Comparison of ENCODE assay signal across 2 cellular contexts in the genomic region with DNA sequence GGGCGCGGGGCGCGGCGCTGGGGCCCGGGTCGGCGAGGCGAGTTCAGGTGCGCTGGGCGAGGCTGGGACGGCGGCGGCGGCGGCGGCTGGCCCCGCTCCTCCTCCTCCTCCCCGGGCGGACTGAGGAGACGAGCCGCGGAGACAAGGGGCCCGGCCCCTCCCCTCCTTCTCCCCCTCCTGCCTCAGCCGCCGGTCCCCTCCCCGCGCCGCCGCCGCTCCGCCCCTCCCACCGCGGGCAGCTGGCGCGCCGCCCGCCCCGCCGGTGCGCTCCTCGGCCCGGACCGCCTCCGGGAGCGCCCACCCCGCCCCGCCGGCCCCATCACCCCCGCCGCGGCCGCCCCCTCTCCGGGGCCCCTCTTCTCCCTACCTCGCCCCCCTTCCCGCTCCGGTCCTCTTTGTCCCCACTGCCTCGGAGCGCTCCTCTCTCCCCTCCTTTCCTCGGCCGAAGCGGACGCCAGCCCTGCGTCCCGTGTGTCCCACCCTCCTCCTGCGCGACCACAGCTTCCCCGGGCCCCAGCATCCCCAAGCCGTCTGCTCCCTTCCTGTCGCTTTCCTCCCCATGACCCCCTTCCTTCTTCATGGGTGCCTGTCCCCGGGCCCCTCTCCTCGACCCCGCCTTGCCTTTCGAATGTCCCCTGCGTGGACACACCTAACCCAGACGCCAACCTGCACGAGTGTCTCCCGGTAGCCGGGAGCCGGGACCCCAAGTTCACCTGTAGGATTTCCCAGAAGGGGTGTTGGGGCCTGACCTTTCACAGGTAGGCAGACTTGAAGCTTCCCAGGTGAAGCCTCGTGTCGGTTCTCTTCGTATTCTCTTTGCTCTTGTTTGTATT.
TF ChIP-seq lines count a peak whose summit lies in the region.

TOX3 (minus strand) TSS at position 143 of the 833 bp plus-strand sequence. CDS start 420 bp downstream, outside the sequence.

TF ChIP-seq in SK-N-SH, 30 proteins besides CTCF, POLR2A, EP300 and RAD21 (continued from another document):
- TF ChIP-seq, protein P1, sequence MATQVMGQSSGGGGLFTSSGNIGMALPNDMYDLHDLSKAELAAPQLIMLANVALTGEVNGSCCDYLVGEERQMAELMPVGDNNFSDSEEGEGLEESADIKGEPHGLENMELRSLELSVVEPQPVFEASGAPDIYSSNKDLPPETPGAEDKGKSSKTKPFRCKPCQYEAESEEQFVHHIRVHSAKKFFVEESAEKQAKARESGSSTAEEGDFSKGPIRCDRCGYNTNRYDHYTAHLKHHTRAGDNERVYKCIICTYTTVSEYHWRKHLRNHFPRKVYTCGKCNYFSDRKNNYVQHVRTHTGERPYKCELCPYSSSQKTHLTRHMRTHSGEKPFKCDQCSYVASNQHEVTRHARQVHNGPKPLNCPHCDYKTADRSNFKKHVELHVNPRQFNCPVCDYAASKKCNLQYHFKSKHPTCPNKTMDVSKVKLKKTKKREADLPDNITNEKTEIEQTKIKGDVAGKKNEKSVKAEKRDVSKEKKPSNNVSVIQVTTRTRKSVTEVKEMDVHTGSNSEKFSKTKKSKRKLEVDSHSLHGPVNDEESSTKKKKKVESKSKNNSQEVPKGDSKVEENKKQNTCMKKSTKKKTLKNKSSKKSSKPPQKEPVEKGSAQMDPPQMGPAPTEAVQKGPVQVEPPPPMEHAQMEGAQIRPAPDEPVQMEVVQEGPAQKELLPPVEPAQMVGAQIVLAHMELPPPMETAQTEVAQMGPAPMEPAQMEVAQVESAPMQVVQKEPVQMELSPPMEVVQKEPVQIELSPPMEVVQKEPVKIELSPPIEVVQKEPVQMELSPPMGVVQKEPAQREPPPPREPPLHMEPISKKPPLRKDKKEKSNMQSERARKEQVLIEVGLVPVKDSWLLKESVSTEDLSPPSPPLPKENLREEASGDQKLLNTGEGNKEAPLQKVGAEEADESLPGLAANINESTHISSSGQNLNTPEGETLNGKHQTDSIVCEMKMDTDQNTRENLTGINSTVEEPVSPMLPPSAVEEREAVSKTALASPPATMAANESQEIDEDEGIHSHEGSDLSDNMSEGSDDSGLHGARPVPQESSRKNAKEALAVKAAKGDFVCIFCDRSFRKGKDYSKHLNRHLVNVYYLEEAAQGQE (IDR thresholded peaks at IDR 0.05; ENCODE audit: low read depth, low read length), result no peak
- TF ChIP-seq EZH2phosphoT487 (IDR thresholded peaks at IDR 0.05; ENCODE audit: borderline replicate concordance, low read depth) (no peak), FOXM1 (IDR thresholded peaks at IDR 0.05; ENCODE audit: low read depth) (no peak), SMC3 (IDR thresholded peaks at IDR 0.05; ENCODE audit: low read depth, low read length) (no peak), POLR2AphosphoS5 (IDR thresholded peaks at IDR 0.05; ENCODE audit: low read depth, low read length) (no peak), TCF12 (IDR thresholded peaks at IDR 0.05) (no peak), RXRA (IDR thresholded peaks at IDR 0.05; ENCODE audit: borderline replicate concordance, low read depth) (no peak), GATA2 (CRISPR knock-in tag; IDR thresholded peaks at IDR 0.05) (no peak)

TF ChIP-seq in SK-N-SH treated with all-trans-retinoic acid at 6 μM for 48 hours, 23 proteins besides CTCF, POLR2A, EP300 and RAD21 (continued from another document):
- TF ChIP-seq ZFP3 (CRISPR knock-in tag; IDR thresholded peaks at IDR 0.05) (no peak), GLIS3 (CRISPR knock-in tag; IDR thresholded peaks at IDR 0.05) (no peak), ISL1 (CRISPR knock-in tag; IDR thresholded peaks at IDR 0.05) (no peak), BACH2 (CRISPR knock-in tag; IDR thresholded peaks at IDR 0.05; ENCODE audit: borderline replicate concordance) (no peak)
- TF ChIP-seq, protein P2, sequence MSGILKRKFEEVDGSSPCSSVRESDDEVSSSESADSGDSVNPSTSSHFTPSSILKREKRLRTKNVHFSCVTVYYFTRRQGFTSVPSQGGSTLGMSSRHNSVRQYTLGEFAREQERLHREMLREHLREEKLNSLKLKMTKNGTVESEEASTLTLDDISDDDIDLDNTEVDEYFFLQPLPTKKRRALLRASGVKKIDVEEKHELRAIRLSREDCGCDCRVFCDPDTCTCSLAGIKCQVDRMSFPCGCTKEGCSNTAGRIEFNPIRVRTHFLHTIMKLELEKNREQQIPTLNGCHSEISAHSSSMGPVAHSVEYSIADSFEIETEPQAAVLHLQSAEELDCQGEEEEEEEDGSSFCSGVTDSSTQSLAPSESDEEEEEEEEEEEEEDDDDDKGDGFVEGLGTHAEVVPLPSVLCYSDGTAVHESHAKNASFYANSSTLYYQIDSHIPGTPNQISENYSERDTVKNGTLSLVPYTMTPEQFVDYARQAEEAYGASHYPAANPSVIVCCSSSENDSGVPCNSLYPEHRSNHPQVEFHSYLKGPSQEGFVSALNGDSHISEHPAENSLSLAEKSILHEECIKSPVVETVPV (CRISPR knock-in tag; IDR thresholded peaks at IDR 0.05), result no peak
